ENCODE assay signal across 1 cellular context in the genomic region with DNA sequence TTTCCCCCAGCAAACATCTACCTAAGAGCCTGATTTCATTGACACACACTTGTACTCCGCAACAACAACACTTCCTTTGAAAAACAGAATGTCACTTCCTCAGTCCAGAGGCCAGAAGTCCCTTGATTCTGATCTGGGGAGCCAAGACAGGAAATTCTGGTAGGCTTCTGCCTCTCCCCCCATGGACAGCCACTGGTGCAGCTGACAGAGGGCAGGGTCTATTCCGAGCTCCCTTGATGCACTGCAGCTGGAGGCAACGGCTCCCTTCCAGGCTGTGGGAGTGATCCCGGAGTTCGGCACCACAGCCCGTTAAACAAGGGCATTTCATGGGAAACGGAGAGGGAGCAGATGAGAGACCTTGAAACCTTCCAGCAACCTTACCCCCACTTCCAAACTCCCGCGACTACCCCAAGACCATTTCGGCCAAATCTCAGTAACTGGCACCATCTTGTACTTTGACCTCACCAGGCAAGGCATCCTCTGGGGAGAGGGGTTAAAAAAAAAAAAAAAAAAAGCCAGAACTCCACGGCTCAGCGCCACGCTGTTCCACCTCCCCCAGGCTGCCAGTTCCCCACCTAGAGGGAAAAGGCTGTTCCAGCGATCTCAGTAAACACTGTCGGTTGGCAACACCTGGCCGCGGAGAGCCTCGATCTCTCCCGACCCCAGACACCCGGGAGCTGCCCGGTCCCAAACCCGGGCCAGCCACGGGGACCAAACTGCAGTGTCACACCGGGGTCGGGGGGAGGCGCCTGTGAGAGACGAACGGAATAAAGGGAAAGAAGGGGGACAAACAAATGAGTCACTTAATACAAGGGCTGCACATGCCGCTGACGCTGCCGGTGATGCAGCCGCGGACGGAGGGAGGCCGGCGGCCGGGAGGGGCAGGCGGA.
TF ChIP-seq lines count a peak whose summit lies in the region.

No MANE protein-coding gene starts in this region.

TF ChIP-seq in K562, 482 proteins besides CTCF, POLR2A, EP300 and RAD21 (continued from another document and continues in another):
- TF ChIP-seq ZNF668 (CRISPR knock-in tag; IDR thresholded peaks at IDR 0.05) (0 out of 2 replicates have a peak, but pooled peaks have one; percentile 52), ZNF740 (CRISPR knock-in tag; IDR thresholded peaks at IDR 0.05) (no peak), ZNF740 (tag; IDR thresholded peaks at IDR 0.05) (no peak), GABPB1 (CRISPR knock-in tag; IDR thresholded peaks at IDR 0.05) (peak; percentile 69), ESRRA (IDR thresholded peaks at IDR 0.05; ENCODE audit: borderline replicate concordance, low read depth) (no peak; the same call in 1 of the 2 replicates), ZNF318 (IDR thresholded peaks at IDR 0.05; ENCODE audit: borderline replicate concordance in 1 of 2, low read depth in 1 of 2) (peak in 1 of 2 experiments; percentile 29; a peak in 1 of 4 replicates), EP400 (IDR thresholded peaks at IDR 0.05) (peak; percentile 82), ZNF184 (CRISPR knock-in tag; IDR thresholded peaks at IDR 0.05) (no peak), HOXB6 (CRISPR knock-in tag; IDR thresholded peaks at IDR 0.05; ENCODE audit: borderline replicate concordance) (no peak), ZC3H11A (IDR thresholded peaks at IDR 0.05; ENCODE audit: low read depth, low read length) (no peak), RFX1 (IDR thresholded peaks at IDR 0.05) (no peak), ZNF639 (CRISPR knock-in tag; conservative IDR thresholded peaks at IDR 0.05 in 1 of 2, IDR thresholded peaks at IDR 0.05 in 1 of 2) (peak in 1 of 2 experiments; percentile 82; a peak in 2 of 4 replicates), SAP30 (IDR thresholded peaks at IDR 0.05; ENCODE audit: borderline replicate concordance, insufficient read depth, low read depth, low read length, poor library complexity, severe bottlenecking) (no peak), MAX (CRISPR knock-in tag; IDR thresholded peaks at IDR 0.05) (peak; percentile 72), ELK1 (CRISPR knock-in tag; IDR thresholded peaks at IDR 0.05) (no peak), NR2C1 (IDR thresholded peaks at IDR 0.05) (peak; percentile 63; the same call in 1 of the 2 replicates), NR2C1 (tag; IDR thresholded peaks at IDR 0.05) (peak; percentile 78), MAFG (tag; conservative IDR thresholded peaks at IDR 0.05) (peak; percentile 52; the same call in 1 of the 2 replicates), DIDO1 (tag; IDR thresholded peaks at IDR 0.05; ENCODE audit: low read depth) (no peak), ZNF12 (CRISPR knock-in tag; IDR thresholded peaks at IDR 0.05) (0 out of 2 replicates have a peak, but pooled peaks have one; percentile 30), JUN (IDR thresholded peaks at IDR 0.05; ENCODE audit: borderline replicate concordance, low read depth, low read length) (peak; percentile 87), JUN (CRISPR knock-in tag; IDR thresholded peaks at IDR 0.05; ENCODE audit: borderline replicate concordance) (peak; percentile 80; the same call in 1 of the 2 replicates), ZNF644 (tag; IDR thresholded peaks at IDR 0.05; ENCODE audit: low read depth) (no peak), TSC22D4 (tag; IDR thresholded peaks at IDR 0.05) (no peak), YY1 (IDR thresholded peaks at IDR 0.05; ENCODE audit: borderline replicate concordance in 1 of 3, control insufficient read depth in 1 of 3, extremely low read depth in 1 of 3, insufficient read depth in 3 of 3, insufficient read length in 1 of 3, insufficient replicate concordance in 2 of 3, low read depth in 1 of 3, low read length in 2 of 3) (peak in 2 of 3 experiments; percentile 15 to 56), ZNF134 (CRISPR knock-in tag; conservative IDR thresholded peaks at IDR 0.05) (no peak), HCFC1 (IDR thresholded peaks at IDR 0.05; ENCODE audit: low read depth, low read length) (no peak), DNMT1 (IDR thresholded peaks at IDR 0.05) (no peak)
- TF ChIP-seq, protein P1, sequence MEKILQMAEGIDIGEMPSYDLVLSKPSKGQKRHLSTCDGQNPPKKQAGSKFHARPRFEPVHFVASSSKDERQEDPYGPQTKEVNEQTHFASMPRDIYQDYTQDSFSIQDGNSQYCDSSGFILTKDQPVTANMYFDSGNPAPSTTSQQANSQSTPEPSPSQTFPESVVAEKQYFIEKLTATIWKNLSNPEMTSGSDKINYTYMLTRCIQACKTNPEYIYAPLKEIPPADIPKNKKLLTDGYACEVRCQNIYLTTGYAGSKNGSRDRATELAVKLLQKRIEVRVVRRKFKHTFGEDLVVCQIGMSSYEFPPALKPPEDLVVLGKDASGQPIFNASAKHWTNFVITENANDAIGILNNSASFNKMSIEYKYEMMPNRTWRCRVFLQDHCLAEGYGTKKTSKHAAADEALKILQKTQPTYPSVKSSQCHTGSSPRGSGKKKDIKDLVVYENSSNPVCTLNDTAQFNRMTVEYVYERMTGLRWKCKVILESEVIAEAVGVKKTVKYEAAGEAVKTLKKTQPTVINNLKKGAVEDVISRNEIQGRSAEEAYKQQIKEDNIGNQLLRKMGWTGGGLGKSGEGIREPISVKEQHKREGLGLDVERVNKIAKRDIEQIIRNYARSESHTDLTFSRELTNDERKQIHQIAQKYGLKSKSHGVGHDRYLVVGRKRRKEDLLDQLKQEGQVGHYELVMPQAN (IDR thresholded peaks at IDR 0.05; ENCODE audit: borderline replicate concordance), result peak; percentile 51; the same call in 1 of the 2 replicates
- TF ChIP-seq, protein P2, sequence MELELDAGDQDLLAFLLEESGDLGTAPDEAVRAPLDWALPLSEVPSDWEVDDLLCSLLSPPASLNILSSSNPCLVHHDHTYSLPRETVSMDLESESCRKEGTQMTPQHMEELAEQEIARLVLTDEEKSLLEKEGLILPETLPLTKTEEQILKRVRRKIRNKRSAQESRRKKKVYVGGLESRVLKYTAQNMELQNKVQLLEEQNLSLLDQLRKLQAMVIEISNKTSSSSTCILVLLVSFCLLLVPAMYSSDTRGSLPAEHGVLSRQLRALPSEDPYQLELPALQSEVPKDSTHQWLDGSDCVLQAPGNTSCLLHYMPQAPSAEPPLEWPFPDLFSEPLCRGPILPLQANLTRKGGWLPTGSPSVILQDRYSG (tag; conservative IDR thresholded peaks at IDR 0.05; ENCODE audit: low read depth), result no peak
- TF ChIP-seq, protein P3, sequence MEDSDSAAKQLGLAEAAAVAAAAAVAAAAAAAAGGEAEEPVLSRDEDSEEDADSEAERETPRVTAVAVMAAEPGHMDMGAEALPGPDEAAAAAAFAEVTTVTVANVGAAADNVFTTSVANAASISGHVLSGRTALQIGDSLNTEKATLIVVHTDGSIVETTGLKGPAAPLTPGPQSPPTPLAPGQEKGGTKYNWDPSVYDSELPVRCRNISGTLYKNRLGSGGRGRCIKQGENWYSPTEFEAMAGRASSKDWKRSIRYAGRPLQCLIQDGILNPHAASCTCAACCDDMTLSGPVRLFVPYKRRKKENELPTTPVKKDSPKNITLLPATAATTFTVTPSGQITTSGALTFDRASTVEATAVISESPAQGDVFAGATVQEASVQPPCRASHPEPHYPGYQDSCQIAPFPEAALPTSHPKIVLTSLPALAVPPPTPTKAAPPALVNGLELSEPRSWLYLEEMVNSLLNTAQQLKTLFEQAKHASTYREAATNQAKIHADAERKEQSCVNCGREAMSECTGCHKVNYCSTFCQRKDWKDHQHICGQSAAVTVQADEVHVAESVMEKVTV (CRISPR knock-in tag; IDR thresholded peaks at IDR 0.05), result peak; percentile 8; the same call in 1 of the 2 replicates
